Comparison of ENCODE assay signal across 33 cellular contexts in genomic region chr14:91582761-91583160, GRCh38.
"Had no signal": no experiment of that assay in that cellular context is flagged by ENCODE, and none has a peak within 500 bp of the region (broad histone marks: within the 10 kb centered on the region; RNA-seq: fewer than 3 reads in every experiment).

No MANE protein-coding gene starts in this region.

- ATAC-seq: activated CD4-positive, alpha-beta T cell treated with anti-CD3 and anti-CD28 coated beads for 36 hours; activated CD8-positive, alpha-beta memory T cell treated with anti-CD3 and anti-CD28 coated beads, Interleukin-2, amount 10 ng/mL, durations not matched to agents 7 days and 5 days; activated CD8-positive, alpha-beta T cell treated with anti-CD3 and anti-CD28 coated beads, Interleukin-2, amount 10 ng/mL, durations not matched to agents 7 days and 5 days; effector memory CD8-positive, alpha-beta T cell; foreskin keratinocyte; gastrocnemius medialis; heart left ventricle; T-helper 17 cell had no signal

- H3K4me1 Mint-ChIP-seq: activated CD4-positive, alpha-beta T cell treated with anti-CD3 and anti-CD28 coated beads, Interleukin-2, amount 10 ng/mL, durations not matched to agents 24 days and 14 days; activated CD8-positive, alpha-beta memory T cell treated with anti-CD3 and anti-CD28 coated beads, Interleukin-2, amount 10 ng/mL, durations not matched to agents 7 days and 5 days; activated naive CD4-positive, alpha-beta T cell treated with anti-CD3 and anti-CD28 coated beads, Interleukin-2, amount 10 ng/mL, durations not matched to agents 7 days and 5 days; T-helper 17 cell had no signal

- H3K9me3 Mint-ChIP-seq: effector memory CD8-positive, alpha-beta T cell had no signal

- H3K4me3 ChIP-seq: esophagus muscularis mucosa, gastrocnemius medialis, heart left ventricle had no signal

- H3K27ac ChIP-seq: brain microvascular endothelial cell, esophagus muscularis mucosa, foreskin keratinocyte, gastrocnemius medialis, heart left ventricle had no signal

- DNase-seq: activated CD4-positive, alpha-beta memory T cell treated with anti-CD3 and anti-CD28 coated beads for 36 hours; activated CD4-positive, alpha-beta T cell treated with anti-CD3 and anti-CD28 coated beads for 36 hours; activated CD4-positive, alpha-beta T cell treated with anti-CD3 and anti-CD28 coated beads, Interleukin-2, amount 10 ng/mL, durations not matched to agents 24 days and 14 days; activated CD4-positive, CD25-positive, alpha-beta regulatory T cell; activated CD4-positive, CD25-positive, alpha-beta regulatory T cell treated with anti-CD3 and anti-CD28 coated beads, Interleukin-2, amount 50 U/mL, for 72 hours; activated CD8-positive, alpha-beta memory T cell treated with anti-CD3 and anti-CD28 coated beads, Interleukin-2, amount 10 ng/mL, durations not matched to agents 7 days and 5 days; activated CD8-positive, alpha-beta memory T cell treated with anti-CD3 and anti-CD28 coated beads, Interleukin-2, amount 50 U/mL, for 4 hours; activated CD8-positive, alpha-beta T cell treated with anti-CD3 and anti-CD28 coated beads, Interleukin-2, amount 10 ng/mL, durations not matched to agents 7 days and 5 days; activated effector memory CD4-positive, alpha-beta T cell treated with anti-CD3 and anti-CD28 coated beads, Interleukin-2, amount 50 U/mL, for 16 hours; activated naive CD4-positive, alpha-beta T cell treated with anti-CD3 and anti-CD28 coated beads, Interleukin-2, amount 10 ng/mL, durations not matched to agents 7 days and 5 days; activated T-cell treated with anti-CD3 and anti-CD28 coated beads, Interleukin-2, amount 50 U/mL, for 1 hour; activated T-cell treated with anti-CD3 and anti-CD28 coated beads, Interleukin-2, amount 50 U/mL, for 48 hours; amniotic stem cell; anterior cingulate cortex; brain microvascular endothelial cell; caudate nucleus; cortex of kidney; dermis blood vessel endothelial cell; effector CD4-positive, alpha-beta T cell; effector memory CD8-positive, alpha-beta T cell; erythroblast; foreskin keratinocyte; gastrocnemius medialis; glutamatergic neuron; heart left ventricle; T-helper 1 cell; T-helper 17 cell; T1000 had no signal

- H3K36me3 Mint-ChIP-seq: activated naive CD4-positive, alpha-beta T cell treated with anti-CD3 and anti-CD28 coated beads, Interleukin-2, amount 10 ng/mL, durations not matched to agents 7 days and 5 days had no signal

- H3K4me1 ChIP-seq: esophagus muscularis mucosa, foreskin keratinocyte, gastrocnemius medialis, heart left ventricle had no signal

- H3K27ac Mint-ChIP-seq: activated CD4-positive, alpha-beta memory T cell treated with anti-CD3 and anti-CD28 coated beads for 36 hours; activated CD4-positive, alpha-beta T cell treated with anti-CD3 and anti-CD28 coated beads for 36 hours; activated CD4-positive, alpha-beta T cell treated with anti-CD3 and anti-CD28 coated beads, Interleukin-2, amount 10 ng/mL, durations not matched to agents 24 days and 14 days; activated CD8-positive, alpha-beta memory T cell treated with anti-CD3 and anti-CD28 coated beads, Interleukin-2, amount 10 ng/mL, durations not matched to agents 7 days and 5 days; activated CD8-positive, alpha-beta T cell treated with anti-CD3 and anti-CD28 coated beads, Interleukin-2, amount 10 ng/mL, durations not matched to agents 7 days and 5 days; activated naive CD4-positive, alpha-beta T cell treated with anti-CD3 and anti-CD28 coated beads, Interleukin-2, amount 10 ng/mL, durations not matched to agents 7 days and 5 days; activated naive CD8-positive, alpha-beta T cell; activated T-helper 1 cell treated with anti-CD3 and anti-CD28 coated beads, Interleukin-12 subunit alpha, Interleukin-12 subunit beta, Interleukin-2, Interleukin-4 antibody, amounts not matched to agents 30 ng/mL and 10 ng/mL and 1 ng/mL, durations not matched to agents 14 hours and 24 hours and 36 hours; activated T-helper 2 cell treated with anti-CD3 and anti-CD28 coated beads, Interferon-gamma antibody, Interleukin-2, Interleukin-4, amounts not matched to agents 10 μg/mL and 5 μg/mL and 100 μg/mL, durations not matched to agents 14 hours and 24 hours and 36 hours; effector memory CD8-positive, alpha-beta T cell; T-helper 17 cell; T-helper 2 cell treated with Interferon-gamma antibody and Interleukin-4, amounts not matched to agents 5 μg/mL and 100 μg/mL, for 36 hours had no signal

- H3K4me3 Mint-ChIP-seq: activated CD4-positive, alpha-beta memory T cell treated with anti-CD3 and anti-CD28 coated beads for 36 hours; activated CD4-positive, alpha-beta T cell treated with anti-CD3 and anti-CD28 coated beads for 36 hours; activated CD4-positive, alpha-beta T cell treated with anti-CD3 and anti-CD28 coated beads, Interleukin-2, amount 10 ng/mL, durations not matched to agents 24 days and 14 days; activated CD8-positive, alpha-beta memory T cell treated with anti-CD3 and anti-CD28 coated beads, Interleukin-2, amount 10 ng/mL, durations not matched to agents 7 days and 5 days; activated CD8-positive, alpha-beta T cell treated with anti-CD3 and anti-CD28 coated beads, Interleukin-2, amount 10 ng/mL, durations not matched to agents 7 days and 5 days; activated naive CD4-positive, alpha-beta T cell treated with anti-CD3 and anti-CD28 coated beads, Interleukin-2, amount 10 ng/mL, durations not matched to agents 7 days and 5 days; activated naive CD8-positive, alpha-beta T cell; activated T-helper 1 cell treated with anti-CD3 and anti-CD28 coated beads, Interleukin-12 subunit alpha, Interleukin-12 subunit beta, Interleukin-2, Interleukin-4 antibody, amounts not matched to agents 30 ng/mL and 10 ng/mL and 1 ng/mL, durations not matched to agents 14 hours and 24 hours and 36 hours; effector memory CD8-positive, alpha-beta T cell; T-helper 17 cell; T-helper 2 cell treated with Interferon-gamma antibody and Interleukin-4, amounts not matched to agents 5 μg/mL and 100 μg/mL, for 36 hours had no signal

- H3K36me3 ChIP-seq: brain microvascular endothelial cell, esophagus muscularis mucosa, gastrocnemius medialis, heart left ventricle had no signal

- H3K27me3 ChIP-seq: brain microvascular endothelial cell, gastrocnemius medialis had no signal

- H3K27me3 Mint-ChIP-seq: activated CD4-positive, alpha-beta memory T cell treated with anti-CD3 and anti-CD28 coated beads for 36 hours; activated CD4-positive, alpha-beta T cell treated with anti-CD3 and anti-CD28 coated beads for 36 hours; activated naive CD8-positive, alpha-beta T cell had no signal
